In the genomic region with DNA sequence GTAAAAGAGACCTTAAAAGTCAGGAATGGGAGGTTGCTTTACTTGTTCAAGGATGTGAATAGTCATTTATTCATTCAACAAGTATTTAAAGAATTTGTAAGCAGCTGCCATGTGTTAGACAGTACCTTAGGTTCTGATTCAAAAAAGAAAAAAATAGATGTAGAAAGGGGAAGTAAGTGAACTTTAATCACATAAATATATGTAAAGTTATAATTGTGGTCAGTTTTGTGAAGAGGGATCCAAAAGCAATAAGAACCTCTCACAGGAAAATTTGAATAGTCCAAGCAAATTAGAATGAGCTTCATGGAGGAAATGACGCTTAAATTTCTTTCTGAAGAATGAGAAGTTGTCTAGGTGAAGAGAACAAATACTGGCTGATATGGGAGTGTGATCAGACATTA, we compare ENCODE assay signal across 1 cellular context.
TF ChIP-seq lines count a peak whose summit lies in the region.

No MANE protein-coding gene starts in this region.

TF ChIP-seq in IMR-90, 13 proteins besides CTCF, POLR2A, EP300 and RAD21:
- TF ChIP-seq CHD1 (IDR thresholded peaks at IDR 0.05; ENCODE audit: low read depth, low read length), result no peak
- no peak for TF ChIP-seq CEBPB (IDR thresholded peaks at IDR 0.05; ENCODE audit: low read depth, low read length)
- TF ChIP-seq FOS (IDR thresholded peaks at IDR 0.05; ENCODE audit: low read depth, low read length), result no peak
- no peak for TF ChIP-seq NFE2L2 (IDR thresholded peaks at IDR 0.05; ENCODE audit: low read depth, low read length)
- TF ChIP-seq SMC3 (IDR thresholded peaks at IDR 0.05; ENCODE audit: low read depth, low read length), result no peak
- no peak for TF ChIP-seq BHLHE40 (IDR thresholded peaks at IDR 0.05; ENCODE audit: low read depth, low read length)
- TF ChIP-seq MAFK (IDR thresholded peaks at IDR 0.05; ENCODE audit: low read depth, low read length), result no peak
- TF ChIP-seq MAZ (IDR thresholded peaks at IDR 0.05; ENCODE audit: borderline replicate concordance, low read depth, low read length), result no peak
- no peak for TF ChIP-seq USF2 (IDR thresholded peaks at IDR 0.05; ENCODE audit: low read depth, low read length)
- TF ChIP-seq RFX5 (IDR thresholded peaks at IDR 0.05; ENCODE audit: low read depth, low read length), result no peak
- no peak for TF ChIP-seq RCOR1 (IDR thresholded peaks at IDR 0.05; ENCODE audit: insufficient replicate concordance, low read length)
- TF ChIP-seq, protein P1, sequence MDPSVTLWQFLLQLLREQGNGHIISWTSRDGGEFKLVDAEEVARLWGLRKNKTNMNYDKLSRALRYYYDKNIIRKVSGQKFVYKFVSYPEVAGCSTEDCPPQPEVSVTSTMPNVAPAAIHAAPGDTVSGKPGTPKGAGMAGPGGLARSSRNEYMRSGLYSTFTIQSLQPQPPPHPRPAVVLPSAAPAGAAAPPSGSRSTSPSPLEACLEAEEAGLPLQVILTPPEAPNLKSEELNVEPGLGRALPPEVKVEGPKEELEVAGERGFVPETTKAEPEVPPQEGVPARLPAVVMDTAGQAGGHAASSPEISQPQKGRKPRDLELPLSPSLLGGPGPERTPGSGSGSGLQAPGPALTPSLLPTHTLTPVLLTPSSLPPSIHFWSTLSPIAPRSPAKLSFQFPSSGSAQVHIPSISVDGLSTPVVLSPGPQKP (IDR thresholded peaks at IDR 0.05; ENCODE audit: borderline replicate concordance, low read depth, low read length), result no peak
- no peak for TF ChIP-seq MXI1 (IDR thresholded peaks at IDR 0.05; ENCODE audit: borderline replicate concordance, low read depth, low read length)
